1 cellular context compared by ENCODE assay signal in the genomic region with DNA sequence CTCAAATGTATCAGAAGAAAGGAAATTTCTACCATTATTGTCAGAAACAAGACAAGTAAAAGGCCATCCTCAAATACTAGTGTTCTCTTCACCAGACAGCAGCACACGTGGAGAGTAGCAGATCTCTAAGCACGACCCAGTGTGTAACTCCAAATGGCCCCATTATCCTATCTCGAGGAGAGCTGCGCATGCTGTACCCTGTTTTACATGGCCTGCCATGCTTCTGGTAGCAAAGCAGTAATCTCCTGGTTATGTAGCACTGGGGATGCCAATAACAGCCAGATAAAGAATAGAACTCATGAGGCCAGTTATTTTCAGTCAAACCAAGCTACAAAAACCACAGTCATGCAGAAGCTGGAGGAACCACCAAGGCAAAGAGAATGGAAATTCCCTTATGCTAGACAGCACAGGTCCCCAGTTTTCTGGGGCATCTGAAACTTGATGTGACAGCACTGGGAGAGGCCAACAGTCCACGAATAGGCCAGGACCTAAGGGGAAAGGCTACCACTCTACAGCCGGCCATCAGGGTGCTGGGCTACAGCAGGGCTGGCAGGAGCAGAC.
TF ChIP-seq lines count a peak whose summit lies in the region.

No MANE protein-coding gene starts in this region.

TF ChIP-seq in SK-N-SH treated with all-trans-retinoic acid at 6 μM for 48 hours, 23 proteins besides CTCF, POLR2A, EP300 and RAD21 (continued from another document):
- no peak for TF ChIP-seq PPARA (CRISPR knock-in tag; IDR thresholded peaks at IDR 0.05; ENCODE audit: borderline replicate concordance)
- TF ChIP-seq ISL1 (CRISPR knock-in tag; IDR thresholded peaks at IDR 0.05): no peak
- TF ChIP-seq ZNF8 (CRISPR knock-in tag; IDR thresholded peaks at IDR 0.05): no peak
- no peak for TF ChIP-seq ZNF565 (CRISPR knock-in tag; conservative IDR thresholded peaks at IDR 0.05; ENCODE audit: low read depth)
- TF ChIP-seq SNAI2 (CRISPR knock-in tag; IDR thresholded peaks at IDR 0.05): no peak
- no peak for TF ChIP-seq ZFP3 (CRISPR knock-in tag; IDR thresholded peaks at IDR 0.05)
- TF ChIP-seq TOX (CRISPR knock-in tag; IDR thresholded peaks at IDR 0.05; ENCODE audit: borderline replicate concordance): no peak
- no peak for TF ChIP-seq GLIS3 (CRISPR knock-in tag; IDR thresholded peaks at IDR 0.05)
